Comparison of ENCODE assay signal across 23 cellular contexts in the genomic region with DNA sequence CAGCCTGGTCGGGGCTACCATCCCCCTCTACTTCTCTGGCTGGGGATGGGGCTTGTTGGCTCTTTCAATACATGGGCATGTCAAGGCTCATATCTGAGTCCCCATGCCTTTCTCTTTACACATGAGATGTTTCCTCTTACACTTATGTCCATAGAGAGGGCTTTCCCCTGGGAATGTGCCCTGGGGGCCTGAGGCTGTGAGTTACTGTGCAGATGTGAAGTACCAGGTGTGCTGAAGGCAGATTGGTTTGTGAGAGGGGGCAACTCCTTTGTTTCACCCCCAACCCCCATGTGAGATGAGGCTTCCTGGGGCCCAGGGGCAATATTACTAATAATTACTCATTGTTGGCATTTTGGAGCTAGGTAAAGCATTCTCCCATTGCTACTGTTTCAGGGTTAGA. TPM values are rescaled to one million over a fixed set of nuclear protein-coding genes. Genes with fewer than 3 reads are reported as not detected.
DNase-seq lines count a peak whose midpoint lies in the region; ATAC-seq, FAIRE-seq and TF ChIP-seq lines count a peak whose summit lies in the region.
"Had no signal": no experiment of that assay in that cellular context is flagged by ENCODE, and none has a peak within 500 bp of the region (broad histone marks: within the 10 kb centered on the region; RNA-seq: fewer than 3 reads in every experiment).

No MANE protein-coding gene starts in this region.

- H4K20me1 ChIP-seq in keratinocyte (ENCODE audit: control insufficient read depth, extremely low read depth, insufficient read depth, low read length): no peaks in the 10 kb centered on the region

- peaks cover 7% of the 10 kb centered on the region for H3K27me3 ChIP-seq in keratinocyte (ENCODE audit: control insufficient read depth, extremely low read depth, insufficient read depth, low read length)
- H3K27me3 ChIP-seq: upper lobe of right lung had no signal

- peaks cover 0 to 12% (median 0%) of the 10 kb centered on the region in 3 donors for H3K9me3 Mint-ChIP-seq in T-cell

- no peak overlapping the region for H3K4me3 Mint-ChIP-seq in T-cell

- H3K4me1 ChIP-seq in keratinocyte (ENCODE audit: control insufficient read depth, extremely low read depth, insufficient read depth, low read length): peaks cover 16% of the 10 kb centered on the region
- H3K4me1 ChIP-seq: upper lobe of right lung had no signal

- no peaks in the 10 kb centered on the region for H3K36me3 Mint-ChIP-seq in T-cell

- H3K4me3 ChIP-seq in keratinocyte (ENCODE audit: control insufficient read depth in 2 of 3, extremely low read depth in 1 of 3, insufficient read depth in 2 of 3, low read depth in 1 of 3, low read length in 3 of 3): peak overlapping the region in 1 of 3 experiments; percentile 4
- H3K4me3 ChIP-seq: skin epidermis, upper lobe of right lung had no signal

- no peaks in the 10 kb centered on the region for H3K79me2 ChIP-seq in keratinocyte (ENCODE audit: control insufficient read depth, insufficient read depth, low read length)

- CTCF ChIA-PET in T-cell (lab: Charles Lee): interaction anchor here in 1 of 2 donors (0.6 kb wide), 1 partner anchor 72 kb away, joined by 3 read pairs; no protein-coding TSS in a partner anchor

- dilution Hi-C loops in keratinocyte (cut with MboI; ENCODE audit: extremely low pct_ligation_motif_present, low sequenced_read_pairs): no loop called here

- FAIRE-seq in keratinocyte (lab: Jason Lieb, UNC) (peak; percentile 97), RCC 7860 (lab: Jason Lieb, UNC) (no peak)
- FAIRE-seq: H54, HTR-8/SVneo had no signal

- peak overlapping the region; percentile 75 for H3K4me2 ChIP-seq in keratinocyte (ENCODE audit: control insufficient read depth, extremely low read depth, insufficient read depth, low read depth, low read length)

- H3K36me3 ChIP-seq in KOPT-K1 (ENCODE audit: insufficient read depth, low read length) (no peaks in the 10 kb centered on the region), keratinocyte (ENCODE audit: control insufficient read depth in 2 of 2, extremely low read depth in 1 of 2, insufficient read depth in 2 of 2, low read length in 2 of 2) (no peaks in the 10 kb centered on the region)
- H3K36me3 ChIP-seq: upper lobe of right lung had no signal

- H3K9ac ChIP-seq in keratinocyte (ENCODE audit: control insufficient read depth, extremely low read depth, insufficient read depth, low read length): no peak overlapping the region

- peak overlapping the region; percentile 73 for H3K27ac ChIP-seq in KOPT-K1 (ENCODE audit: low read depth, low read length, poor library complexity, severe bottlenecking)
- H3K27ac ChIP-seq in keratinocyte (ENCODE audit: control insufficient read depth, insufficient read depth, low read length): peak overlapping the region; percentile 68
- H3K27ac ChIP-seq: skin epidermis, upper lobe of right lung had no signal

- no peak overlapping the region for H2AFZ ChIP-seq in keratinocyte (ENCODE audit: control insufficient read depth, low read length)

- no peaks in the 10 kb centered on the region for H3K27me3 Mint-ChIP-seq in T-cell

- no peak for TF ChIP-seq CTCF in keratinocyte (optimal IDR thresholded peaks at IDR 0.05 in 1 of 3, IDR thresholded peaks at IDR 0.05 in 1 of 3, conservative IDR thresholded peaks at IDR 0.05 in 1 of 3; ENCODE audit: extremely low read depth in 1 of 3, insufficient read depth in 2 of 3, low read length in 3 of 3)

- no peak overlapping the region for H3K27ac Mint-ChIP-seq in T-cell

- DNase-seq in NCI-H146 treated with DMSO at 0.1 percent for 48 hours (lab: John Stamatoyannopoulos, UW; ENCODE audit: unreplicated experiment) (peak; percentile 93), NCI-H748 (lab: John Stamatoyannopoulos, UW; ENCODE audit: unreplicated experiment) (peak; percentile 85), keratinocyte (ENCODE audit: low read depth, low spot score) (peak; percentile 99), posterior cingulate gyrus (no peak), T-cell (no peak), RCC 7860 (ENCODE audit: low spot score) (no peak), NCI-H526 treated with DMSO at 0.1 percent for 48 hours (lab: John Stamatoyannopoulos, UW) (no peak)
- DNase-seq: activated CD4-positive, alpha-beta T cell treated with anti-CD3 and anti-CD28 coated beads, Interleukin-2, amount 50 U/mL, for 48 hours; activated naive CD4-positive, alpha-beta T cell treated with Interleukin-2 at 50 U/mL for 16 hours; anterior cingulate cortex; central memory CD4-positive, alpha-beta T cell; GF-D8; glutamatergic neuron; Kasumi-1; left ventricle myocardium superior; SHP77; stimulated activated CD4-positive, alpha-beta T cell treated with anti-CD3 and anti-CD28 coated beads, Interleukin-4, amount 100 ng/mL, for 1 hour; T-helper 2 cell; upper lobe of right lung had no signal

- peaks cover 13 to 18% (median 16%) of the 10 kb centered on the region in 3 donors for H3K4me1 Mint-ChIP-seq in T-cell

- H3K9me3 ChIP-seq in KOPT-K1 (ENCODE audit: insufficient read depth, low read length, poor library complexity, severe bottlenecking) (no peaks in the 10 kb centered on the region), keratinocyte (ENCODE audit: control insufficient read depth, low read depth, low read length) (no peaks in the 10 kb centered on the region)
- H3K9me3 ChIP-seq: upper lobe of right lung had no signal

- no peaks in the 10 kb centered on the region for H3K9me1 ChIP-seq in keratinocyte (ENCODE audit: control insufficient read depth, extremely low read depth, insufficient read depth, low read length)

- POLR2A ChIA-PET in T-cell (lab: Charles Lee): no interaction called here

- intact Hi-C loops in posterior cingulate gyrus (cut with DNase I): no loop called here

- ATAC-seq in T-cell (replicated peaks in 1 of 4): no peak
- ATAC-seq: left ventricle myocardium superior, upper lobe of right lung had no signal

RNA-seq across cellular contexts. Expression of a gene that starts 32.8 kb away (rescaled TPM):
- 0.41 to 1.6 TPM (median 0.89 TPM) in 3 replicates for polyA plus RNA-seq in keratinocyte
- polyA plus RNA-seq in keratinocyte (2011; ENCODE audit: low read depth): 0.19 TPM
- polyA plus RNA-seq in keratinocyte (2011; cell fraction: cytosol; rRNA removed): 0.23 and 0.47 TPM in 2 replicates
- 1.4 and 2.0 TPM in 2 replicates for polyA plus RNA-seq in keratinocyte (2011; cell fraction: nucleus; rRNA removed)
- polyA plus RNA-seq in keratinocyte (2012; ENCODE audit: low replicate concordance): 0.17 and 0.85 TPM in 2 replicates
- polyA minus RNA-seq in keratinocyte: 0.82 to 2.3 TPM (median 2.2 TPM) in 3 replicates
- not detected for polyA minus RNA-seq in keratinocyte (2011; cell fraction: cytosol; rRNA and poly(A)+ RNA removed)
- polyA minus RNA-seq in keratinocyte (2011; cell fraction: nucleus; rRNA and poly(A)+ RNA removed): 2.0 and 2.7 TPM in 2 replicates
- total RNA-seq in T-cell: not detected

Comparison
In these comparisons a context has a peak if more than half of its experiments do, and no peak if none do; other contexts are left out.
1. DNase-seq: peak in NCI-H146 treated with DMSO at 0.1 percent for 48 hours (single experiment), NCI-H748 (single experiment) and keratinocyte (single experiment); none in posterior cingulate gyrus (0 of 10), T-cell (0 of 34), RCC 7860 (single experiment) and NCI-H526 treated with DMSO at 0.1 percent for 48 hours (single experiment).